15 cellular contexts compared by ENCODE assay signal in the genomic region with DNA sequence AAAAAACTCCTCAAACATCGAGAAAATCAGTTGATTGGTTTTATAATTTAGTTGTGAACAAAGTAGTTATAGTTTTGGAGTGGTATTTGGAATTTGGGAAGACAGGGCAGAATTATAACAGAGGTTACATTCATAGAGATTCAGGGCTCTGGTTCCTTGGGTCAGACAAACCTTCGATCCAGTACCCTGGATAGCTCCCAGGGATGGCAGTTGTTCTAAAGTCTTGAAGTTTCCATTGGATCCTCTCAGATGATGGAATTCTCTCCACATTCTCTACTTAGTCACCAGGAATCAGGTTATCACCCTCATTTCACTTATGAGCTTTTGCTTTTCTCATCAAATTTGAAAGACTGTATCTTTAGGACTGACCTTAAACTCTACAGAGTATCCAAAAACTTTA.
DNase-seq lines count a peak whose midpoint lies in the region; FAIRE-seq and TF ChIP-seq lines count a peak whose summit lies in the region.
"Had no signal": no experiment of that assay in that cellular context is flagged by ENCODE, and none has a peak within 500 bp of the region (broad histone marks: within the 10 kb centered on the region; RNA-seq: fewer than 3 reads in every experiment).

No MANE protein-coding gene starts in this region.

- peak; percentile 45 for DNase-seq in A673 (ENCODE audit: low spot score)
- DNase-seq in Kasumi-1 (lab: John Stamatoyannopoulos, UW) = peak; percentile 21 to 30
- peak; percentile 18 for DNase-seq in bronchial epithelial cell (ENCODE audit: low read depth)
- DNase-seq in iPS-NIHi7 (ENCODE audit: extremely low spot score) = peak; percentile 39
- no peak for DNase-seq in NCI-H82 treated with DMSO at 0.1 percent for 48 hours (lab: John Stamatoyannopoulos, UW; ENCODE audit: unreplicated experiment)
- no peak for DNase-seq in smooth muscle cell (lab: John Stamatoyannopoulos, UW; ENCODE audit: unreplicated experiment)
- no peak for DNase-seq in NCI-H2171 (lab: John Stamatoyannopoulos, UW)
- no peak for DNase-seq in NCI-H524 (lab: John Stamatoyannopoulos, UW)
- DNase-seq: aorta, DMS79 treated with DMSO at 0.1 percent for 48 hours, kidney, NCI-H345, Right ventricle myocardium superior, upper lobe of right lung had no signal

- TF ChIP-seq CTCF in A673 (conservative IDR thresholded peaks at IDR 0.05; ENCODE audit: low read depth, low read length) (no peak), bronchial epithelial cell (IDR thresholded peaks at IDR 0.05; ENCODE audit: insufficient read depth, low read length, severe bottlenecking) (no peak), smooth muscle cell (IDR thresholded peaks at IDR 0.05; ENCODE audit: borderline replicate concordance, insufficient read depth, poor library complexity, severe bottlenecking) (no peak)

- no peaks in the 10 kb centered on the region for H3F3A ChIP-seq in smooth muscle cell (ENCODE audit: low read depth)

- H3K4me3 ChIP-seq in A673 (ENCODE audit: low read depth, low read length, poor library complexity, severe bottlenecking) (no peak overlapping the region), bronchial epithelial cell (ENCODE audit: low read depth, low read length) (no peak overlapping the region), smooth muscle cell (no peak overlapping the region)
- H3K4me3 ChIP-seq: upper lobe of right lung had no signal

- CTCF ChIA-PET in A673 (lab: Charles Lee) = no interaction called here

- intact Hi-C loops in A673 (cut with micrococcal nuclease; ENCODE audit: unreplicated experiment) = no loop called here

- no peak overlapping the region for H3K9ac ChIP-seq in smooth muscle cell (ENCODE audit: low read depth)

- WGBS in smooth muscle cell (ENCODE audit: low lambda C conversion rate) = 69% methylated on average over 2 of the region's 2 CpGs

- POLR2A ChIA-PET in A673 (lab: Charles Lee; ENCODE audit: low non-redundant PET) = no interaction called here

- no peaks in the 10 kb centered on the region for H3K9me3 ChIP-seq in A673 (ENCODE audit: low read depth, low read length, poor library complexity, severe bottlenecking)
- no peaks in the 10 kb centered on the region for H3K9me3 ChIP-seq in smooth muscle cell (replicated peaks; ENCODE audit: low read depth)
- H3K9me3 ChIP-seq: upper lobe of right lung had no signal

- no peak overlapping the region for H3K4me2 ChIP-seq in smooth muscle cell

- FAIRE-seq in bronchial epithelial cell (lab: Jason Lieb, UNC) = no peak

- H3K27ac ChIP-seq in A673 (ENCODE audit: low read depth, low read length, poor library complexity, severe bottlenecking) (no peak overlapping the region), smooth muscle cell (ENCODE audit: low read depth) (no peak overlapping the region)
- H3K27ac ChIP-seq: epithelial cell of prostate, upper lobe of right lung had no signal

- H3K36me3 ChIP-seq in A673 (ENCODE audit: insufficient read depth, low read length, poor library complexity, severe bottlenecking) = no peaks in the 10 kb centered on the region
- H3K36me3 ChIP-seq in bronchial epithelial cell (ENCODE audit: control insufficient read depth, insufficient read depth, low read length) = no peaks in the 10 kb centered on the region
- H3K36me3 ChIP-seq in smooth muscle cell (ENCODE audit: low read depth) = no peaks in the 10 kb centered on the region
- H3K36me3 ChIP-seq: upper lobe of right lung had no signal

- no peaks in the 10 kb centered on the region for H3K27me3 ChIP-seq in A673 (replicated peaks; ENCODE audit: insufficient read depth, low read depth, low read length, poor library complexity)
- no peaks in the 10 kb centered on the region for H3K27me3 ChIP-seq in bronchial epithelial cell (ENCODE audit: control insufficient read depth, insufficient read depth, low read length)
- no peaks in the 10 kb centered on the region for H3K27me3 ChIP-seq in smooth muscle cell (ENCODE audit: low read depth)
- H3K27me3 ChIP-seq: upper lobe of right lung had no signal

- H3K4me1 ChIP-seq in A673 (ENCODE audit: insufficient read depth, low read length, poor library complexity, severe bottlenecking) (peaks cover 8% of the 10 kb centered on the region), smooth muscle cell (ENCODE audit: low read depth) (no peaks in the 10 kb centered on the region)
- H3K4me1 ChIP-seq: upper lobe of right lung had no signal

- H4K20me1 ChIP-seq in smooth muscle cell (ENCODE audit: low read depth) = no peaks in the 10 kb centered on the region

- BruUV-seq in A673 (replicated peaks; lab: Mats Ljungman, UMichigan) = no TSS peak

- no peaks in the 10 kb centered on the region for H3K79me2 ChIP-seq in smooth muscle cell (ENCODE audit: low read depth)

- no peak overlapping the region for H2AFZ ChIP-seq in smooth muscle cell (ENCODE audit: low read depth)

Comparison
In these comparisons a context has a peak if more than half of its experiments do, and no peak if none do; other contexts are left out.
1. DNase-seq: peak in A673 (single experiment), Kasumi-1 (2 of 2), bronchial epithelial cell (single experiment) and iPS-NIHi7 (single experiment); none in NCI-H82 treated with DMSO at 0.1 percent for 48 hours (single experiment), smooth muscle cell (single experiment), NCI-H2171 (single experiment) and NCI-H524 (0 of 2).